Comparison of ENCODE assay signal across 15 cellular contexts in genomic region chr2:42960835-42961165, GRCh38.
DNase-seq lines count a peak whose midpoint lies in the region; ATAC-seq, FAIRE-seq and TF ChIP-seq lines count a peak whose summit lies in the region.
"Had no signal": no experiment of that assay in that cellular context is flagged by ENCODE, and none has a peak within 500 bp of the region (broad histone marks: within the 10 kb centered on the region; RNA-seq: fewer than 3 reads in every experiment).

No MANE protein-coding gene starts in this region.

- no peak overlapping the region for H3K4me3 ChIP-seq in heart right ventricle
- no peak overlapping the region for H3K4me3 ChIP-seq in psoas muscle
- H3K4me3 ChIP-seq in aorta (ENCODE audit: low read length in 2 of 2) = no peak overlapping the region
- H3K4me3 ChIP-seq: A549 had no signal

- H3K27me3 ChIP-seq in heart right ventricle (no peaks in the 10 kb centered on the region), psoas muscle (ENCODE audit: insufficient read depth in 3 of 3, low read length in 2 of 3) (no peaks in the 10 kb centered on the region), aorta (ENCODE audit: control insufficient read depth in 1 of 2, insufficient read depth in 2 of 2, low read length in 1 of 2) (no peaks in the 10 kb centered on the region)

- peaks cover 30 to 83% (median 75%) of the 10 kb centered on the region in 9 donors for H3K4me1 ChIP-seq in heart right ventricle
- peaks cover 33% of the 10 kb centered on the region for H3K4me1 ChIP-seq in psoas muscle
- H3K4me1 ChIP-seq in aorta (ENCODE audit: control insufficient read depth in 1 of 2, insufficient read depth in 2 of 2, low read length in 2 of 2) = peaks cover 0 to 3% of the 10 kb centered on the region in 2 donors
- H3K4me1 ChIP-seq: A549 had no signal

- H3K27ac ChIP-seq in heart right ventricle = peak overlapping the region; percentile 69 to 93 (median 79)
- H3K27ac ChIP-seq in psoas muscle = peak overlapping the region; percentile 64
- peak overlapping the region; percentile 46 to 80 for H3K27ac ChIP-seq in aorta (ENCODE audit: low read depth in 1 of 2, low read length in 2 of 2)
- H3K27ac ChIP-seq: A549 had no signal

- H3K9me3 ChIP-seq in heart right ventricle (no peaks in the 10 kb centered on the region), psoas muscle (no peaks in the 10 kb centered on the region), aorta (ENCODE audit: control insufficient read depth, low read length) (no peaks in the 10 kb centered on the region)
- H3K9me3 ChIP-seq: A549 had no signal

- FAIRE-seq in GM12892 (lab: Jason Lieb, UNC) = no peak
- FAIRE-seq: A549, D721Med, RCC 7860 had no signal

- ATAC-seq in heart right ventricle (peak in 1 of 8 donors; percentile 6), Right ventricle myocardium superior (ENCODE audit: poor library complexity) (no peak), left lobe of liver (peak; percentile 4), psoas muscle (no peak), aorta (ENCODE audit: low FRiP score) (no peak)
- ATAC-seq: effector memory CD8-positive, alpha-beta T cell had no signal

- TF ChIP-seq POLR2A in GM12892 (IDR thresholded peaks at IDR 0.05; ENCODE audit: low read depth, low read length) = no peak

- no peak for TF ChIP-seq CTCF in heart right ventricle (IDR thresholded peaks at IDR 0.05)
- no peak for TF ChIP-seq CTCF in psoas muscle (IDR thresholded peaks at IDR 0.05)

- intact Hi-C loops in heart right ventricle (cut with DNase I) = no loop called here
- intact Hi-C loops in Right ventricle myocardium superior (cut with DNase I) = no loop called here
- intact Hi-C loops in psoas muscle (cut with DNase I) = loop anchor here in 1 of 2 donors (5.0 kb wide), 1 partner anchor 267 kb away; the partner anchor contains the start of gene ZFP36L2
- intact Hi-C loops in aorta (cut with DNase I) = loop anchor here in 1 of 2 donors (5.0 kb wide), 2 partner anchors 527 to 582 kb away; no protein-coding TSS in a partner anchor

- DNase-seq in heart right ventricle (no peak), Right ventricle myocardium superior (no peak), left lobe of liver (ENCODE audit: low spot score) (no peak), psoas muscle (no peak), aorta (no peak), NCI-H748 treated with DMSO at 0.1 percent for 48 hours (lab: John Stamatoyannopoulos, UW) (no peak), GM12892 (ENCODE audit: insufficient read length) (no peak)
- no peak for DNase-seq in NK-92 treated with Interleukin-12 subunit alpha and Interleukin-12 subunit beta, amount 100 ng/mL, for 24 hours (lab: John Stamatoyannopoulos, UW)
- DNase-seq: activated CD4-positive, alpha-beta T cell treated with anti-CD3 and anti-CD28 coated beads, Interleukin-2, amount 10 ng/mL, durations not matched to agents 7 days and 5 days; effector memory CD8-positive, alpha-beta T cell; NCI-H446 treated with DMSO at 0.1 percent for 48 hours; stimulated activated naive CD4-positive, alpha-beta T cell had no signal

- no peaks in the 10 kb centered on the region for H3K36me3 ChIP-seq in heart right ventricle
- no peaks in the 10 kb centered on the region for H3K36me3 ChIP-seq in psoas muscle (ENCODE audit: insufficient read depth in 1 of 2, low read depth in 1 of 2)
- no peaks in the 10 kb centered on the region for H3K36me3 ChIP-seq in aorta (ENCODE audit: control insufficient read depth in 1 of 2, insufficient read depth in 2 of 2, low read length in 1 of 2)

- 70 to 78% methylated on average over 6 of the region's 6 CpGs for WGBS in heart right ventricle, 2 donors
- 70 to 80% (median 76%) methylated on average over 6 of the region's 6 CpGs for WGBS in psoas muscle, 3 donors
- WGBS in aorta, 2 donors = 86 to 88% methylated on average over 6 of the region's 6 CpGs
